ENCODE assay signal across 8 cellular contexts in genomic region chr13:80363890-80364503, GRCh38. TPM values are rescaled to one million over a fixed set of nuclear protein-coding genes. Genes with fewer than 3 reads are reported as not detected.
A peak's percentile ranks its signal among the peaks of the same experiment; 100 is the strongest.
DNase-seq lines count a peak whose midpoint lies in the region; ATAC-seq and TF ChIP-seq lines count a peak whose summit lies in the region.

No MANE protein-coding gene starts in this region.

- POLR2A ChIA-PET in PC-3 (lab: Charles Lee; ENCODE audit: unreplicated experiment) = no interaction called here

- H3K9me3 ChIP-seq in heart right ventricle = no peaks in the 10 kb centered on the region
- H3K9me3 ChIP-seq in right cardiac atrium (ENCODE audit: control insufficient read depth, low read length) = no peaks in the 10 kb centered on the region
- H3K9me3 ChIP-seq in PC-3 (ENCODE audit: low read length) = no peaks in the 10 kb centered on the region

- H3K79me2 ChIP-seq in PC-3 (ENCODE audit: low read length) = no peaks in the 10 kb centered on the region

- H3K4me1 Mint-ChIP-seq in activated CD8-positive, alpha-beta memory T cell treated with anti-CD3 and anti-CD28 coated beads, Interleukin-2, amount 10 ng/mL, durations not matched to agents 7 days and 5 days = peaks cover 2% of the 10 kb centered on the region

- no TSS peak for BruUV-seq in PC-3 (replicated peaks; lab: Mats Ljungman, UMichigan)

- no peaks in the 10 kb centered on the region for H3K9me2 ChIP-seq in PC-3 (replicated peaks; ENCODE audit: low read length)

- no peaks in the 10 kb centered on the region for H4K20me1 ChIP-seq in PC-3 (ENCODE audit: low read length)

- CTCF ChIA-PET in PC-3 (lab: Charles Lee) = no interaction called here
- CTCF ChIA-PET in activated CD8-positive, alpha-beta memory T cell treated with anti-CD3 and anti-CD28 coated beads, Interleukin-2, amount 10 ng/mL, durations not matched to agents 7 days and 5 days (lab: Charles Lee) = no interaction called here

- H3K27me3 ChIP-seq in heart right ventricle = no peaks in the 10 kb centered on the region
- H3K27me3 ChIP-seq in right cardiac atrium (ENCODE audit: control insufficient read depth, insufficient read depth) = no peaks in the 10 kb centered on the region
- H3K27me3 ChIP-seq in PC-3 (ENCODE audit: low read length) = no peaks in the 10 kb centered on the region

- no peak overlapping the region for H3K4me3 Mint-ChIP-seq in activated CD8-positive, alpha-beta memory T cell treated with anti-CD3 and anti-CD28 coated beads, Interleukin-2, amount 10 ng/mL, durations not matched to agents 7 days and 5 days

- peak overlapping the region; percentile 31; the same call in 1 of the 2 replicates for H3K9ac ChIP-seq in PC-3 (ENCODE audit: low read length)

- no peak overlapping the region for H3K27ac Mint-ChIP-seq in activated CD8-positive, alpha-beta memory T cell treated with anti-CD3 and anti-CD28 coated beads, Interleukin-2, amount 10 ng/mL, durations not matched to agents 7 days and 5 days

- H3K9me3 Mint-ChIP-seq in activated CD8-positive, alpha-beta memory T cell treated with anti-CD3 and anti-CD28 coated beads, Interleukin-2, amount 10 ng/mL, durations not matched to agents 7 days and 5 days (ENCODE audit: low read depth) = no peaks in the 10 kb centered on the region

- TF ChIP-seq CTCF in heart right ventricle (IDR thresholded peaks at IDR 0.05) = peak; percentile 53 to 93 (median 83)
- TF ChIP-seq CTCF in PC-3 (conservative IDR thresholded peaks at IDR 0.05; ENCODE audit: low read depth, low read length) = peak; percentile 80
- TF ChIP-seq CTCF in epithelial cell of esophagus (IDR thresholded peaks at IDR 0.05; ENCODE audit: insufficient read depth, low read depth, low read length, missing control alignments) = peak; percentile 80
- peak; percentile 83 for TF ChIP-seq CTCF in retinal pigment epithelial cell (conservative IDR thresholded peaks at IDR 0.05; ENCODE audit: low read depth, low read length)

- DNase-seq in heart right ventricle = no peak
- DNase-seq in right cardiac atrium = no peak
- DNase-seq in PC-3 = peak; percentile 49
- peak; percentile 30 for DNase-seq in epithelial cell of esophagus (ENCODE audit: low read depth)
- no peak for DNase-seq in retinal pigment epithelial cell (ENCODE audit: low read depth)
- no peak for DNase-seq in activated CD8-positive, alpha-beta memory T cell treated with anti-CD3 and anti-CD28 coated beads, Interleukin-2, amount 10 ng/mL, durations not matched to agents 7 days and 5 days
- no peak for DNase-seq in NCI-H774 (lab: John Stamatoyannopoulos, UW)

- H3K36me3 ChIP-seq in heart right ventricle (no peaks in the 10 kb centered on the region), PC-3 (ENCODE audit: low read depth, low read length) (no peaks in the 10 kb centered on the region)

- ATAC-seq in heart right ventricle (peak in 1 of 8 donors; percentile 36), right cardiac atrium (no peak), PC-3 (no peak), GM21447 (IDR thresholded peaks at IDR 0.05; ENCODE audit: unreplicated experiment) (no peak)
- no peak for ATAC-seq in activated CD8-positive, alpha-beta memory T cell treated with anti-CD3 and anti-CD28 coated beads, Interleukin-2, amount 10 ng/mL, durations not matched to agents 7 days and 5 days

- H3K27me3 Mint-ChIP-seq in activated CD8-positive, alpha-beta memory T cell treated with anti-CD3 and anti-CD28 coated beads, Interleukin-2, amount 10 ng/mL, durations not matched to agents 7 days and 5 days = no peaks in the 10 kb centered on the region

- H3K4me1 ChIP-seq in heart right ventricle = peaks cover 0 to 28% (median 19%) of the 10 kb centered on the region in 9 donors
- peaks cover 3% of the 10 kb centered on the region for H3K4me1 ChIP-seq in right cardiac atrium (ENCODE audit: control insufficient read depth, insufficient read depth, low read length)
- H3K4me1 ChIP-seq in PC-3 (ENCODE audit: insufficient read depth, low read length) = peaks cover 7% of the 10 kb centered on the region; the same call in 1 of the 2 replicates

- no peaks in the 10 kb centered on the region for H3F3A ChIP-seq in PC-3 (ENCODE audit: low read length, unreplicated experiment)

- no peaks in the 10 kb centered on the region for H3K36me3 Mint-ChIP-seq in activated CD8-positive, alpha-beta memory T cell treated with anti-CD3 and anti-CD28 coated beads, Interleukin-2, amount 10 ng/mL, durations not matched to agents 7 days and 5 days

- peak overlapping the region in 4 of 10 donors; percentile 7 to 50 (median 39) for H3K27ac ChIP-seq in heart right ventricle
- H3K27ac ChIP-seq in right cardiac atrium (ENCODE audit: low read length) = no peak overlapping the region
- H3K27ac ChIP-seq in PC-3 (ENCODE audit: low read length) = no peak overlapping the region

- H3K4me3 ChIP-seq in heart right ventricle (peak overlapping the region in 6 of 10 donors; percentile 9 to 35 (median 28)), right cardiac atrium (ENCODE audit: low read length) (no peak overlapping the region), PC-3 (ENCODE audit: low read length) (0 out of 2 replicates have a peak overlapping the region, but pooled peaks have one; percentile 23), epithelial cell of esophagus (ENCODE audit: low read length) (no peak overlapping the region), retinal pigment epithelial cell (ENCODE audit: low read length) (no peak overlapping the region)

- WGBS in heart right ventricle, 2 donors = 1 to 2% methylated on average over 3 of the region's 3 CpGs
- WGBS in right cardiac atrium = 2% methylated on average over 3 of the region's 3 CpGs

- peak overlapping the region; percentile 57 for H2AFZ ChIP-seq in PC-3 (ENCODE audit: low read length)

- H3K4me2 ChIP-seq in PC-3 (ENCODE audit: low read length) = peak overlapping the region; percentile 65

- intact Hi-C loops in heart right ventricle (cut with DNase I) (loop anchor here in 8 of 10 donors (2.0 to 10.0 kb wide), 8 partner anchors 21 to 729 kb away; no protein-coding TSS in a partner anchor), right cardiac atrium (cut with DNase I) (loop anchor here in 1 of 4 donors (10.0 kb wide), 1 partner anchor 191 kb away; no protein-coding TSS in a partner anchor), PC-3 (cut with micrococcal nuclease) (loop anchor here (1.0 to 5.0 kb wide), 4 partner anchors 188 to 685 kb away; no protein-coding TSS in a partner anchor)

RNA-seq across cellular contexts. Expression of gene SPRY2, which starts 23.1 kb away (rescaled TPM):
- 10 to 100 TPM; 24.3 to 40.9 (median 34.5) TPM for total RNA-seq in heart right ventricle
- 10 to 100 TPM; 26.5 to 31.1 TPM for polyA plus RNA-seq in heart right ventricle
- 10 to 100 TPM; 27.9 to 37.7 (median 35.6) TPM for total RNA-seq in right cardiac atrium
- polyA plus RNA-seq in right cardiac atrium = 23.2 TPM
- 16.5 and 19.0 TPM in 2 replicates for total RNA-seq in PC-3 (2014; rRNA removed)
- total RNA-seq in activated CD8-positive, alpha-beta memory T cell treated with anti-CD3 and anti-CD28 coated beads, Interleukin-2, amount 10 ng/mL, durations not matched to agents 7 days and 5 days = under 1 TPM; 0.41 to 0.56 TPM

Comparison
In these comparisons a context has a peak if more than half of its experiments do, and no peak if none do; other contexts are left out.
1. H3K4me3 ChIP-seq: peak in heart right ventricle (6 of 10) and PC-3 (single experiment); none in right cardiac atrium (single experiment), epithelial cell of esophagus (single experiment) and retinal pigment epithelial cell (single experiment).
2. DNase-seq: peak in PC-3 (single experiment) and epithelial cell of esophagus (single experiment); none in heart right ventricle (0 of 2), right cardiac atrium (0 of 3), retinal pigment epithelial cell (single experiment), activated CD8-positive, alpha-beta memory T cell treated with anti-CD3 and anti-CD28 coated beads, Interleukin-2, amount 10 ng/mL, durations not matched to agents 7 days and 5 days (single experiment) and NCI-H774 (single experiment).
3. RNA of gene SPRY2, which starts 23.1 kb away (total RNA-seq): 27.9 to 37.7 TPM in right cardiac atrium, 24.3 to 40.9 TPM in heart right ventricle and 16.5 to 19.0 TPM in PC-3; 0.41 to 0.56 TPM in activated CD8-positive, alpha-beta memory T cell treated with anti-CD3 and anti-CD28 coated beads, Interleukin-2, amount 10 ng/mL, durations not matched to agents 7 days and 5 days; every median in the first group is over 10 times any median in the second.
4. Peak in every context shown above with its lines, with median percentiles within 50 percentile points of each other: CTCF ChIP-seq.